In genomic region chr11:117384045-117384444, GRCh38 we compare ENCODE assay signal across 13 cellular contexts. TPM values are rescaled to one million over a fixed set of nuclear protein-coding genes. Genes with fewer than 3 reads are reported as not detected.
DNase-seq lines count a peak whose midpoint lies in the region; ATAC-seq and TF ChIP-seq lines count a peak whose summit lies in the region.
"Had no signal": no experiment of that assay in that cellular context is flagged by ENCODE, and none has a peak within 500 bp of the region (broad histone marks: within the 10 kb centered on the region; RNA-seq: fewer than 3 reads in every experiment).

No MANE protein-coding gene starts in this region.

- H3K9me3 ChIP-seq in MG63, result no peaks in the 10 kb centered on the region
- H3K9me3 ChIP-seq: HAP-1, vagina had no signal

- DNase-seq in AG20443 (ENCODE audit: low spot score) (peak; percentile 89), MG63 (peak; percentile 66), dedifferentiated amniotic fluid mesenchymal stem cell (ENCODE audit: extremely low spot score) (peak; percentile 47), lung microvascular endothelial cell (ENCODE audit: low read depth in 2 of 2) (peak; percentile 40 to 81), GM13976 (ENCODE audit: low spot score) (no peak), Kasumi-1 (lab: John Stamatoyannopoulos, UW) (no peak)
- DNase-seq: activated CD4-positive, alpha-beta T cell treated with anti-CD3 and anti-CD28 coated beads for 4 hours; activated effector memory CD4-positive, alpha-beta T cell treated with Interleukin-2 at 50 U/mL for 16 hours had no signal

- no peaks in the 10 kb centered on the region for H3K27me3 ChIP-seq in MG63
- H3K27me3 ChIP-seq: vagina had no signal

- H3K36me3 ChIP-seq in MG63, result peaks cover 48% of the 10 kb centered on the region

- in situ Hi-C loops in GM13976 (cut with MboI; ENCODE audit: low sequenced_read_pairs, unreplicated experiment), result no loop called here

- ATAC-seq in HG03095 (IDR thresholded peaks at IDR 0.05; ENCODE audit: unreplicated experiment) (no peak), GM19452 (IDR thresholded peaks at IDR 0.05; ENCODE audit: unreplicated experiment) (no peak)

- no peak overlapping the region for H3K4me3 ChIP-seq in MG63
- H3K4me3 ChIP-seq: HAP-1, skin epidermis, vagina had no signal

- TF ChIP-seq CTCF in GM13976 (IDR thresholded peaks at IDR 0.05; ENCODE audit: borderline replicate concordance, control extremely low read depth, extremely low read depth, insufficient read depth, missing control alignments), result no peak

RNA-seq across cellular contexts. Expression of gene CEP164, which starts 56.4 kb away (rescaled TPM):
- total RNA-seq in MG63 (2014; rRNA removed; shearing (Covaris generic); ENCODE audit: low replicate concordance), result 23.2 and 33.1 TPM in 2 replicates
- total RNA-seq in lung microvascular endothelial cell, result 11.9 and 13.3 TPM in 2 replicates

Comparison
In these comparisons a context has a peak if more than half of its experiments do, and no peak if none do; other contexts are left out.
1. DNase-seq: peak in AG20443 (single experiment), MG63 (single experiment), dedifferentiated amniotic fluid mesenchymal stem cell (single experiment) and lung microvascular endothelial cell (2 of 2); none in GM13976 (single experiment) and Kasumi-1 (0 of 2).